Comparison of ENCODE assay signal across 13 cellular contexts in genomic region chr4:76772498-76773106, GRCh38.
DNase-seq lines count a peak whose midpoint lies in the region; ATAC-seq, FAIRE-seq and TF ChIP-seq lines count a peak whose summit lies in the region.
"Had no signal": no experiment of that assay in that cellular context is flagged by ENCODE, and none has a peak within 500 bp of the region (broad histone marks: within the 10 kb centered on the region; RNA-seq: fewer than 3 reads in every experiment).

No MANE protein-coding gene starts in this region.

- no peaks in the 10 kb centered on the region for H3K79me1 ChIP-seq in H1 (ENCODE audit: low read depth, low read length)

- peaks cover 3% of the 10 kb centered on the region for H3K27me3 Mint-ChIP-seq in activated naive CD8-positive, alpha-beta T cell treated with anti-CD3 and anti-CD28 coated beads, Interleukin-2, amount 50 U/mL, for 24 hours

- H3K18ac ChIP-seq in H1 (ENCODE audit: extremely low read depth, low read length): no peak overlapping the region

- H4K20me1 ChIP-seq in H1 (replicated peaks in 1 of 2; ENCODE audit: control insufficient read depth in 1 of 2, insufficient read depth in 2 of 2, low read length in 2 of 2): no peaks in the 10 kb centered on the region

- CTCF ChIA-PET in A549 (lab: Yijun Ruan, JAX): no interaction called here
- CTCF ChIA-PET in H1 (lab: Charles Lee; ENCODE audit: partially characterized antibody): interaction anchor here (0.9 to 1.1 kb wide), 3 partner anchors 13 to 341 kb away, joined by 3 read pairs; no protein-coding TSS in a partner anchor

- no peak overlapping the region for H3K4me3 ChIP-seq in A549
- no peak overlapping the region for H3K4me3 ChIP-seq in HUES48 (ENCODE audit: low read depth, low read length)
- no peak overlapping the region for H3K4me3 ChIP-seq in H1 (ENCODE audit: extremely low read depth in 1 of 4, insufficient read depth in 2 of 4, low read depth in 3 of 4, low read length in 4 of 4)
- H3K4me3 ChIP-seq in ovary: no peak overlapping the region
- no peak overlapping the region for H3K4me3 ChIP-seq in mucosa of descending colon
- H3K4me3 ChIP-seq: SK-N-MC had no signal

- TF ChIP-seq EP300 in A549 (IDR thresholded peaks at IDR 0.05) (no peak), H1 (IDR thresholded peaks at IDR 0.05; ENCODE audit: borderline replicate concordance in 1 of 2, low read depth in 2 of 2, low read length in 2 of 2) (no peak), ovary (IDR thresholded peaks at IDR 0.05) (no peak)

- DNase-seq in A549 (ENCODE audit: low read depth in 1 of 2, low spot score in 1 of 2): peak in 1 of 2 experiments; percentile 27
- no peak for DNase-seq in H1 (ENCODE audit: low read depth in 1 of 2, low spot score in 2 of 2)
- no peak for DNase-seq in ovary
- DNase-seq in NCI-H345 (lab: John Stamatoyannopoulos, UW): no peak
- no peak for DNase-seq in mucosa of descending colon
- no peak for DNase-seq in activated naive CD8-positive, alpha-beta T cell treated with anti-CD3 and anti-CD28 coated beads, Interleukin-2, amount 50 U/mL, for 24 hours
- DNase-seq: activated CD8-positive, alpha-beta T cell treated with anti-CD3 and anti-CD28 coated beads for 36 hours; AML-193; stimulated activated naive CD4-positive, alpha-beta T cell had no signal

- H2BK120ac ChIP-seq in H1 (replicated peaks; ENCODE audit: low read depth, low read length): no peak overlapping the region

- peak overlapping the region; percentile 63; the same call in 1 of the 2 replicates for H2BK5ac ChIP-seq in H1 (ENCODE audit: low read depth, low read length)

- no peak for ATAC-seq in A549
- ATAC-seq in GM19452 (IDR thresholded peaks at IDR 0.05; ENCODE audit: unreplicated experiment): peak; percentile 57
- no peak for ATAC-seq in mucosa of descending colon
- ATAC-seq in activated naive CD8-positive, alpha-beta T cell treated with anti-CD3 and anti-CD28 coated beads, Interleukin-2, amount 50 U/mL, for 24 hours: no peak
- ATAC-seq: activated CD8-positive, alpha-beta T cell treated with anti-CD3 and anti-CD28 coated beads for 36 hours had no signal

- peak overlapping the region; percentile 65; the same call in 1 of the 2 replicates for H2AK5ac ChIP-seq in H1 (ENCODE audit: low read depth, low read length)

- H3K79me2 ChIP-seq in H1 (ENCODE audit: control insufficient read depth in 1 of 2, insufficient read depth in 2 of 2, low read length in 2 of 2): no peaks in the 10 kb centered on the region

- no peaks in the 10 kb centered on the region for H3K4me1 Mint-ChIP-seq in activated naive CD8-positive, alpha-beta T cell treated with anti-CD3 and anti-CD28 coated beads, Interleukin-2, amount 50 U/mL, for 24 hours

- no peak overlapping the region for H4K8ac ChIP-seq in H1 (ENCODE audit: extremely low read depth, insufficient read depth, low read length)

- H2BK12ac ChIP-seq in H1 (ENCODE audit: low read depth, low read length): no peak overlapping the region

- no peak overlapping the region for H2BK15ac ChIP-seq in H1 (ENCODE audit: low read length)

- no peak overlapping the region for H3K14ac ChIP-seq in H1 (ENCODE audit: insufficient read length)

- H3K56ac ChIP-seq in H1 (replicated peaks; ENCODE audit: insufficient read length, low read depth, low read length): no peak overlapping the region

- intact Hi-C loops in ovary (cut with DNase I): no loop called here
- intact Hi-C loops in mucosa of descending colon (cut with DNase I, micrococcal nuclease): no loop called here

- no peak overlapping the region for H3K4me2 ChIP-seq in A549
- H3K4me2 ChIP-seq in H1 (ENCODE audit: insufficient read depth in 1 of 2, low read depth in 2 of 2, low read length in 2 of 2): no peak overlapping the region

- H2BK20ac ChIP-seq in H1 (ENCODE audit: low read length): no peak overlapping the region

- H3K9me3 ChIP-seq in A549 (no peaks in the 10 kb centered on the region), HUES48 (ENCODE audit: control insufficient read depth, insufficient read depth, low read length) (no peaks in the 10 kb centered on the region), H1 (ENCODE audit: insufficient read depth in 2 of 2, low read depth in 1 of 2, low read length in 1 of 2) (no peaks in the 10 kb centered on the region), ovary (no peaks in the 10 kb centered on the region), mucosa of descending colon (no peaks in the 10 kb centered on the region)

- H4K91ac ChIP-seq in H1 (replicated peaks; ENCODE audit: insufficient read length, low read length): no peak overlapping the region

- H3K4me3 Mint-ChIP-seq in activated naive CD8-positive, alpha-beta T cell treated with anti-CD3 and anti-CD28 coated beads, Interleukin-2, amount 50 U/mL, for 24 hours: no peak overlapping the region
- H3K4me3 Mint-ChIP-seq: activated CD8-positive, alpha-beta T cell treated with anti-CD3 and anti-CD28 coated beads for 36 hours; memory B cell had no signal

- peaks cover 63% of the 10 kb centered on the region for H3K36me3 ChIP-seq in HUES48 (ENCODE audit: control insufficient read depth, insufficient read depth, low read length)
- peaks cover 6 to 41% (median 29%) of the 10 kb centered on the region in 4 experiments; a peak in 7 of 8 replicates for H3K36me3 ChIP-seq in H1 (ENCODE audit: control insufficient read depth in 2 of 4, insufficient read depth in 4 of 4, low read length in 3 of 4)
- H3K36me3 ChIP-seq in ovary: no peaks in the 10 kb centered on the region
- peaks cover 11% of the 10 kb centered on the region for H3K36me3 ChIP-seq in mucosa of descending colon (ENCODE audit: low read depth)

- 74% methylated on average over 5 of the region's 5 CpGs for WGBS in A549 (ENCODE audit: missing lambda C conversion rate)
- 93% methylated on average over 5 of the region's 5 CpGs; no CpG with 5 or more reads in 1 of the 2 experiments for whole genome bisulfite sequencing in H1 (ENCODE audit: extremely low coverage in 1 of 2, insufficient coverage in 1 of 2, insufficient read length in 1 of 2, insufficient replicate concordance in 2 of 2, low coverage in 1 of 2, low lambda C conversion rate in 2 of 2, missing lambda C conversion rate in 1 of 2), 2 experiments
- 51 to 56% (median 53%) methylated on average over 5 of the region's 5 CpGs for WGBS in ovary, 3 donors

- no peak overlapping the region for H3K27ac Mint-ChIP-seq in activated naive CD8-positive, alpha-beta T cell treated with anti-CD3 and anti-CD28 coated beads, Interleukin-2, amount 50 U/mL, for 24 hours
- H3K27ac Mint-ChIP-seq: activated CD8-positive, alpha-beta T cell treated with anti-CD3 and anti-CD28 coated beads for 36 hours; memory B cell had no signal

- no peak overlapping the region for H3K23ac ChIP-seq in H1 (ENCODE audit: insufficient read length)

- no peak for FAIRE-seq in A549 (lab: Jason Lieb, UNC)
- FAIRE-seq in H1 (lab: Jason Lieb, UNC): no peak

- H3K9ac ChIP-seq in HUES48 (ENCODE audit: low read depth, low read length): no peak overlapping the region
- no peak overlapping the region; a peak in 1 of 7 replicates for H3K9ac ChIP-seq in H1 (replicated peaks in 1 of 4; ENCODE audit: extremely low read depth in 1 of 4, low read depth in 3 of 4, low read length in 3 of 4)

- TF ChIP-seq POLR2A in A549 (IDR thresholded peaks at IDR 0.05; ENCODE audit: low read length) (no peak), H1 (IDR thresholded peaks at IDR 0.05; ENCODE audit: control extremely low read depth in 1 of 2, low read depth in 2 of 2, low read length in 2 of 2) (no peak), ovary (IDR thresholded peaks at IDR 0.05) (no peak)

- TF ChIP-seq RAD21 in A549 (conservative IDR thresholded peaks at IDR 0.05 in 1 of 2, IDR thresholded peaks at IDR 0.05 in 1 of 2) (no peak), H1 (IDR thresholded peaks at IDR 0.05 in 1 of 2, conservative IDR thresholded peaks at IDR 0.05 in 1 of 2; ENCODE audit: low read depth in 2 of 2, low read length in 2 of 2) (no peak)

- H3K23me2 ChIP-seq in H1 (ENCODE audit: low read depth, low read length): no peaks in the 10 kb centered on the region

- H3K36me3 Mint-ChIP-seq in activated naive CD8-positive, alpha-beta T cell treated with anti-CD3 and anti-CD28 coated beads, Interleukin-2, amount 50 U/mL, for 24 hours (ENCODE audit: low read depth): no peaks in the 10 kb centered on the region
- H3K36me3 Mint-ChIP-seq: memory B cell had no signal

- no peak overlapping the region for H3K4ac ChIP-seq in H1 (replicated peaks; ENCODE audit: insufficient read length, low read depth, low read length)

- POLR2A ChIA-PET in A549 (lab: Yijun Ruan, JAX): no interaction called here
- POLR2A ChIA-PET in H1 (lab: Charles Lee; ENCODE audit: partially characterized antibody): no interaction called here

- TF ChIP-seq CTCF in A549 (IDR thresholded peaks at IDR 0.05) (no peak), H1 (IDR thresholded peaks at IDR 0.05; ENCODE audit: control extremely low read depth in 1 of 3, insufficient read depth in 1 of 3, low read depth in 1 of 3, low read length in 3 of 3) (no peak), ovary (IDR thresholded peaks at IDR 0.05) (no peak), mucosa of descending colon (IDR thresholded peaks at IDR 0.05) (no peak)

- H4K5ac ChIP-seq in H1 (ENCODE audit: insufficient read length, low read depth, low read length): no peak overlapping the region

- peaks cover 11% of the 10 kb centered on the region; the same call in 2 of the 3 replicates for H3K4me1 ChIP-seq in A549
- H3K4me1 ChIP-seq in HUES48 (ENCODE audit: control insufficient read depth, insufficient read depth, low read length): no peaks in the 10 kb centered on the region
- no peaks in the 10 kb centered on the region for H3K4me1 ChIP-seq in H1 (replicated peaks in 1 of 4; ENCODE audit: control insufficient read depth in 3 of 4, insufficient read depth in 4 of 4, low read length in 3 of 4)
- H3K4me1 ChIP-seq in ovary (ENCODE audit: insufficient read depth): peaks cover 5% of the 10 kb centered on the region
- H3K4me1 ChIP-seq in mucosa of descending colon (ENCODE audit: low read depth): no peaks in the 10 kb centered on the region

- H3K27ac ChIP-seq in A549: peak overlapping the region in 1 of 2 experiments; percentile 55; a peak in 1 of 6 replicates
- peak overlapping the region; percentile 45 for H3K27ac ChIP-seq in HUES48 (ENCODE audit: low read depth, low read length)
- H3K27ac ChIP-seq in H1 (ENCODE audit: low read depth, low read length): no peak overlapping the region
- no peak overlapping the region for H3K27ac ChIP-seq in ovary
- H3K27ac ChIP-seq: SK-N-MC had no signal

- no peaks in the 10 kb centered on the region for H3K9me3 Mint-ChIP-seq in activated naive CD8-positive, alpha-beta T cell treated with anti-CD3 and anti-CD28 coated beads, Interleukin-2, amount 50 U/mL, for 24 hours

- no peak overlapping the region for H2AFZ ChIP-seq in H1 (ENCODE audit: low read length)

- H3K27me3 ChIP-seq in HUES48 (ENCODE audit: control insufficient read depth, insufficient read depth, low read length) (no peaks in the 10 kb centered on the region), H1 (replicated peaks in 1 of 4; ENCODE audit: control insufficient read depth in 3 of 4, extremely low read depth in 1 of 4, insufficient read depth in 3 of 4, low read length in 3 of 4) (no peaks in the 10 kb centered on the region), ovary (no peaks in the 10 kb centered on the region)

TF ChIP-seq in A549, 52 proteins besides CTCF, POLR2A, EP300 and RAD21 (continues in another document):
- TF ChIP-seq KDM1A (IDR thresholded peaks at IDR 0.05; ENCODE audit: low read depth): no peak
- no peak for TF ChIP-seq TP53 (CRISPR knock-in tag; IDR thresholded peaks at IDR 0.05)

TF ChIP-seq in H1, 55 proteins besides CTCF, POLR2A, EP300 and RAD21 (continues in another document):
- no peak for TF ChIP-seq GTF2F1 (IDR thresholded peaks at IDR 0.05; ENCODE audit: borderline replicate concordance, low read depth, low read length)

Comparison
In these comparisons a context has a peak if more than half of its experiments do, and no peak if none do; other contexts are left out.
1. Of the 18 proteins assayed by ChIP-seq in both H1 and A549: peak only in H1: none; only in A549: none; in both: MAFK; in neither: 17.